ENCODE assay signal across 1 cellular context in the genomic region with DNA sequence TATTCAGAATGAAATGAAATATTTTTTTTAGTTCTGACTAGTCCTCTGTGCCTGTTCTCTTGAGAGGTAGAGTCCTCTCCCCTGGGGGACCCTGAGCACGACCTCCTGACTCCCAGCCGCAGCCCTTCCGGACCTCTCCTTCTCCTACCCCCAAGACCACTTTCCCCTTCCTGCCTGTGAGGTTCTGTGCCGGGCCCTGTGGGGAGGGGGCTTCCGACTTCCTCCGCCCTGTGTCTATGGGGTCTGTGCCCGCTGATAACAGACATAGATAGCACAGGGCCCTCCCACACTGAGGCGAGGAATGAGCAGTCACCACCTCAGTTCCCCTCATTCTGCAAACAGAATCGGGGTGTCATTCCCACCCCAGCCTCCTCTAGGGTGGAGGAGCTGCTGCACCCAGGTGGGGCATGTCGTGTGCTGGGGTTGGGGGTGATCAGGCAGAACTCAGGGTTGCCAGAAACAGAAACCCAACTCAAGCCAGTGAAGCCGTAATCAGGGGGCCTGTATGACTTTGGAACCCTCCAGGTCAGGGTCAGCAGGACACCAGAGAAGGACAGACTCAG.
TF ChIP-seq lines count a peak whose summit lies in the region.

No MANE protein-coding gene starts in this region.

TF ChIP-seq in GM12878, 131 proteins besides CTCF, POLR2A, EP300 and RAD21:
- TF ChIP-seq GATAD2B (conservative IDR thresholded peaks at IDR 0.05; ENCODE audit: low read depth) (no peak), SUZ12 (IDR thresholded peaks at IDR 0.05; ENCODE audit: unreplicated experiment) (no peak), NR2F1 (conservative IDR thresholded peaks at IDR 0.05) (no peak), SMAD5 (IDR thresholded peaks at IDR 0.05; ENCODE audit: low read depth) (no peak), ZZZ3 (IDR thresholded peaks at IDR 0.05; ENCODE audit: control insufficient read depth, insufficient read length, low read depth) (no peak), IKZF2 (IDR thresholded peaks at IDR 0.05) (no peak), SREBF1 (IDR thresholded peaks at IDR 0.05; ENCODE audit: low read length) (no peak), KLF5 (IDR thresholded peaks at IDR 0.05; ENCODE audit: partially characterized antibody) (no peak), RCOR1 (conservative IDR thresholded peaks at IDR 0.05; ENCODE audit: low read depth, low read length) (no peak), TBL1XR1 (IDR thresholded peaks at IDR 0.05; ENCODE audit: low read depth, low read length) (no peak), NRF1 (conservative IDR thresholded peaks at IDR 0.05; ENCODE audit: low read depth, low read length) (no peak)
- TF ChIP-seq, protein P1, sequence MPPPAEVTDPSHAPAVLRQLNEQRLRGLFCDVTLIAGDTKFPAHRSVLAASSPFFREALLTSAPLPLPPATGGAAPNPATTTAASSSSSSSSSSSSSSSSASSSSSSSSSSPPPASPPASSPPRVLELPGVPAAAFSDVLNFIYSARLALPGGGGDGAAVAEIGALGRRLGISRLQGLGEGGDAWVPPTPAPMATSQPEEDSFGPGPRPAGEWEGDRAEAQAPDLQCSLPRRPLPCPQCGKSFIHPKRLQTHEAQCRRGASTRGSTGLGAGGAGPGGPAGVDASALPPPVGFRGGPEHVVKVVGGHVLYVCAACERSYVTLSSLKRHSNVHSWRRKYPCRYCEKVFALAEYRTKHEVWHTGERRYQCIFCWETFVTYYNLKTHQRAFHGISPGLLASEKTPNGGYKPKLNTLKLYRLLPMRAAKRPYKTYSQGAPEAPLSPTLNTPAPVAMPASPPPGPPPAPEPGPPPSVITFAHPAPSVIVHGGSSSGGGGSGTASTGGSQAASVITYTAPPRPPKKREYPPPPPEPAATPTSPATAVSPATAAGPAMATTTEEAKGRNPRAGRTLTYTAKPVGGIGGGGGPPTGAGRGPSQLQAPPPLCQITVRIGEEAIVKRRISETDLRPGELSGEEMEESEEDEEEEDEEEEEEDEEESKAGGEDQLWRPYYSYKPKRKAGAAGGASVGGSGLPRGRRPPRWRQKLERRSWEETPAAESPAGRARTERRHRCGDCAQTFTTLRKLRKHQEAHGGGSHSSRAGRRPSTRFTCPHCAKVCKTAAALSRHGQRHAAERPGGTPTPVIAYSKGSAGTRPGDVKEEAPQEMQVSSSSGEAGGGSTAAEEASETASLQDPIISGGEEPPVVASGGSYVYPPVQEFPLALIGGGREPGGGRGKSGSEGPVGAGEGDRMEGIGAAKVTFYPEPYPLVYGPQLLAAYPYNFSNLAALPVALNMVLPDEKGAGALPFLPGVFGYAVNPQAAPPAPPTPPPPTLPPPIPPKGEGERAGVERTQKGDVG (CRISPR knock-in tag; IDR thresholded peaks at IDR 0.05), result no peak
